In the genomic region with DNA sequence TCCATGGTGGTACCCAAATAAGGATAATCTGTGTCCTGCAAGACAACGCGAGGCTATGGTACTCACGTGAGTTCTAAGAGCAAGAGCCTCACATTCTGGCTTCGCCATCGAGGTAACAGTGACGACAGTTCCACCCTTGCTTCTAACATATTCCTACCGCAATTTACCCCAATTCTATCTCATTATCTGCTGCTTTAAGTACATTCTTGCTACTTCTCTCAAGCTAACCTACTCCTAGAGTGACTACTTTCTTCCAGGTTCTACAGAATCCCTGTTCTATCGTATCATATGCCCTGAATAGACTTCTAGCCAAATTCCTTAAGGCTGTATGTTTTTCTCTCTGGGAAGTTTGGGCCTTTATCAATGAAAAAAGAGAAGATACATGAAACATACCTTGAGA, we compare ENCODE assay signal across 14 cellular contexts.
"Had no signal": no experiment of that assay in that cellular context is flagged by ENCODE, and none has a peak within 500 bp of the region (broad histone marks: within the 10 kb centered on the region; RNA-seq: fewer than 3 reads in every experiment).

No MANE protein-coding gene starts in this region.

- H3K27ac ChIP-seq: cardiac muscle cell, tibial nerve, vagina had no signal

- ATAC-seq: activated CD8-positive, alpha-beta memory T cell treated with anti-CD3 and anti-CD28 coated beads, Interleukin-2, amount 10 ng/mL, durations not matched to agents 7 days and 5 days had no signal

- H3K27ac Mint-ChIP-seq: activated CD8-positive, alpha-beta memory T cell treated with anti-CD3 and anti-CD28 coated beads, Interleukin-2, amount 10 ng/mL, durations not matched to agents 7 days and 5 days; endodermal cell; stimulated activated effector memory CD8-positive, alpha-beta T cell treated with anti-CD3 and anti-CD28 coated beads, Interleukin-12 subunit alpha, Interleukin-12 subunit beta, amount 100 ng/mL, for 72 hours; T-helper 17 cell had no signal

- H3K9me3 Mint-ChIP-seq: endodermal cell; naive thymus-derived CD4-positive, alpha-beta T cell; stimulated activated effector memory CD8-positive, alpha-beta T cell treated with anti-CD3 and anti-CD28 coated beads, Interleukin-12 subunit alpha, Interleukin-12 subunit beta, amount 100 ng/mL, for 72 hours had no signal

- H3K4me1 Mint-ChIP-seq: endodermal cell; stimulated activated effector memory CD8-positive, alpha-beta T cell treated with anti-CD3 and anti-CD28 coated beads, Interleukin-12 subunit alpha, Interleukin-12 subunit beta, amount 100 ng/mL, for 72 hours had no signal

- H3K27me3 ChIP-seq: adrenal gland, cardiac muscle cell, dorsolateral prefrontal cortex, tibial nerve, vagina had no signal

- H3K4me3 Mint-ChIP-seq: activated CD8-positive, alpha-beta memory T cell treated with anti-CD3 and anti-CD28 coated beads, Interleukin-2, amount 10 ng/mL, durations not matched to agents 7 days and 5 days; endodermal cell; naive thymus-derived CD4-positive, alpha-beta T cell; stimulated activated effector memory CD8-positive, alpha-beta T cell treated with anti-CD3 and anti-CD28 coated beads, Interleukin-12 subunit alpha, Interleukin-12 subunit beta, amount 100 ng/mL, for 72 hours; T-helper 17 cell had no signal

- H3K4me1 ChIP-seq: adrenal gland, tibial nerve, vagina had no signal

- H3K27me3 Mint-ChIP-seq: activated CD8-positive, alpha-beta memory T cell treated with anti-CD3 and anti-CD28 coated beads, Interleukin-2, amount 10 ng/mL, durations not matched to agents 7 days and 5 days; naive thymus-derived CD4-positive, alpha-beta T cell; T-helper 17 cell had no signal

- DNase-seq: activated CD4-positive, alpha-beta T cell treated with anti-CD3 and anti-CD28 coated beads, Interleukin-2, amount 50 U/mL, for 1 hour; activated CD8-positive, alpha-beta memory T cell treated with anti-CD3 and anti-CD28 coated beads, Interleukin-2, amount 10 ng/mL, durations not matched to agents 7 days and 5 days; activated T-cell treated with anti-CD3 and anti-CD28 coated beads, Interleukin-2, amount 50 U/mL, for 48 hours; dorsolateral prefrontal cortex; endodermal cell; naive thymus-derived CD4-positive, alpha-beta T cell; posterior cingulate gyrus; retina; T-helper 17 cell had no signal

- H3K4me3 ChIP-seq: adrenal gland, cardiac muscle cell, dorsolateral prefrontal cortex, tibial nerve, vagina had no signal

- H3K9me3 ChIP-seq: adrenal gland, tibial nerve, vagina had no signal
